22 cellular contexts compared by ENCODE assay signal in the genomic region with DNA sequence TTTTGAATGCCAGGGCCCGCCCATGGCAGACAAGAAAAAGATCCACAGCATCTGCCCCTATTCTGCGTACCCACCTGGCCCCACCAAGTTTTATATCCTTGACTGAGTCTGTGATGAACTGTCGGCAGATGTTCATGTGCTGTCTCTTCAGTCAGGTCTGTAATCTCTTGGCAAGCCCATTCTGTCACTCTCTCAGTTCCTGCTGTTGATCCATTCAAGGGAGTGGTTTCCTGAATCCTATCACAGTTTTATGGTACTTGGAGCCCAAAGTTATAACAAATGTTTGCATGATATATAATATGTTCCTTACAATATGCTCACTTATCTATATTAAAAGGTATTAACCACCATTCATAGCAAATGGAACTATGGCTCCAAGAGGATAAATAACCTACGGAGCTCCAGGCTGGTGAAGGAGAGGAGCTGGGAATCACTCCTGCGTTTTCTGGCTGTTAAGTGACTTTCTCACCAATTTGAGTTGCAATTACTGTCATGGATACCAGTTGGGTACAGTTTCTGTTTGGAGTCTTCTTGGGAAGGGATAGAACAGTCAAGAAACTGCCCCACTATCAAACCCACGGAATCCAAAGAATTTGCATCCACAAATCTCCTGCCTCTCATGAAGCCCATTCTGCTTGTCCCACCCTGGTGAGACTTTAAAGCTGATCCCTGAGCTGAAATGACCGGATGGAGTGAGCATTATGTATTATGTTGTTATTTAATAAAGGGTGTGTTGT.
DNase-seq lines count a peak whose midpoint lies in the region.
"Had no signal": no experiment of that assay in that cellular context is flagged by ENCODE, and none has a peak within 500 bp of the region (broad histone marks: within the 10 kb centered on the region; RNA-seq: fewer than 3 reads in every experiment).

No MANE protein-coding gene starts in this region.

- peaks cover 3% of the 10 kb centered on the region for H3K9me3 Mint-ChIP-seq in T-helper 2 cell treated with Interferon-gamma antibody and Interleukin-4, amounts not matched to agents 5 μg/mL and 100 μg/mL, for 36 hours

- H3K36me3 Mint-ChIP-seq in T-helper 2 cell treated with Interferon-gamma antibody and Interleukin-4, amounts not matched to agents 5 μg/mL and 100 μg/mL, for 36 hours (ENCODE audit: low read depth), result peaks cover 2% of the 10 kb centered on the region
- H3K36me3 Mint-ChIP-seq: CD14-positive monocyte had no signal

- no peaks in the 10 kb centered on the region for H3K27me3 Mint-ChIP-seq in T-helper 2 cell treated with Interferon-gamma antibody and Interleukin-4, amounts not matched to agents 5 μg/mL and 100 μg/mL, for 36 hours (ENCODE audit: low read depth)
- H3K27me3 Mint-ChIP-seq: T-cell had no signal

- H3K9me3 ChIP-seq in BLaER1 treated with 17β-estradiol and CSF1 and Interleukin-3, amounts not matched to agents 10 nM and 100 nM (replicated peaks in 1 of 11), result peaks cover 10 to 24% (median 18%) of the 10 kb centered on the region in 11 experiments; a peak in 21 of 22 replicates
- H3K9me3 ChIP-seq: SK-N-SH had no signal

- H3K9ac ChIP-seq in BLaER1 treated with 17β-estradiol and CSF1 and Interleukin-3, amounts not matched to agents 10 nM and 100 nM, result no peak overlapping the region
- H3K9ac ChIP-seq: SK-N-SH had no signal

- H3K27ac Mint-ChIP-seq in T-helper 2 cell treated with Interferon-gamma antibody and Interleukin-4, amounts not matched to agents 5 μg/mL and 100 μg/mL, for 36 hours, result no peak overlapping the region
- H3K27ac Mint-ChIP-seq: CD14-positive monocyte, T-cell had no signal

- H3K27me3 ChIP-seq in BLaER1 treated with 17β-estradiol and CSF1 and Interleukin-3, amounts not matched to agents 10 nM and 100 nM, result peaks cover 0 to 9% (median 0%) of the 10 kb centered on the region in 11 experiments; a peak in 1 of 22 replicates

- peaks cover 33% of the 10 kb centered on the region for H3K4me1 Mint-ChIP-seq in T-helper 2 cell treated with Interferon-gamma antibody and Interleukin-4, amounts not matched to agents 5 μg/mL and 100 μg/mL, for 36 hours (ENCODE audit: low read depth)

- DNase-seq in NCI-H2171 (lab: John Stamatoyannopoulos, UW) (peak; percentile 31), astrocyte of the hippocampus (ENCODE audit: low read depth, low spot score) (peak; percentile 38), myocyte (ENCODE audit: low read depth) (peak; percentile 61), NOMO-1 treated with dmso at 0.1 percent for 144 hours (lab: John Stamatoyannopoulos, UW; ENCODE audit: unreplicated experiment) (no peak), NCI-H345 treated with DMSO at 0.1 percent for 48 hours (lab: John Stamatoyannopoulos, UW; ENCODE audit: unreplicated experiment) (no peak), DMS114 treated with DMSO at 0.1 percent for 48 hours (lab: John Stamatoyannopoulos, UW; ENCODE audit: unreplicated experiment) (no peak)
- DNase-seq in T-helper 2 cell treated with Interferon-gamma antibody and Interleukin-4, amounts not matched to agents 5 μg/mL and 100 μg/mL, for 36 hours (ENCODE audit: low spot score), result no peak
- DNase-seq: DMS153; GF-D8; HCEC 1CT; NCI-H1105 treated with DMSO at 0.1 percent for 48 hours; NCI-H1694 treated with DMSO at 0.1 percent for 48 hours; NCI-H2227 treated with DMSO at 0.1 percent for 48 hours; NCI-H526 treated with DMSO at 0.1 percent for 48 hours; NK-92 treated with Interleukin-12 subunit alpha and Interleukin-12 subunit beta, amount 100 ng/mL, for 24 hours; OCI-M1; SHP77; SK-N-SH; T-cell had no signal

- H3K4me3 Mint-ChIP-seq in T-helper 2 cell treated with Interferon-gamma antibody and Interleukin-4, amounts not matched to agents 5 μg/mL and 100 μg/mL, for 36 hours, result no peak overlapping the region
- H3K4me3 Mint-ChIP-seq: CD14-positive monocyte, T-cell had no signal

- H3K27ac ChIP-seq in BLaER1 treated with 17β-estradiol and CSF1 and Interleukin-3, amounts not matched to agents 10 nM and 100 nM, result no peak overlapping the region

- no peaks in the 10 kb centered on the region for H3K36me3 ChIP-seq in BLaER1 treated with 17β-estradiol and CSF1 and Interleukin-3, amounts not matched to agents 10 nM and 100 nM

- no peaks in the 10 kb centered on the region for H4K20me1 ChIP-seq in BLaER1 treated with 17β-estradiol and CSF1 and Interleukin-3, amounts not matched to agents 10 nM and 100 nM

- peak overlapping the region in 8 of 11 experiments; percentile 67 to 97 (median 84); a peak in 17 of 22 replicates for H3K4me2 ChIP-seq in BLaER1 treated with 17β-estradiol and CSF1 and Interleukin-3, amounts not matched to agents 10 nM and 100 nM
- H3K4me2 ChIP-seq: SK-N-SH had no signal

- peaks cover 31 to 75% (median 56%) of the 10 kb centered on the region in 10 experiments for H3K4me1 ChIP-seq in BLaER1 treated with 17β-estradiol and CSF1 and Interleukin-3, amounts not matched to agents 10 nM and 100 nM

- no peak overlapping the region for H3K4me3 ChIP-seq in BLaER1 treated with 17β-estradiol and CSF1 and Interleukin-3, amounts not matched to agents 10 nM and 100 nM
- H3K4me3 ChIP-seq: K562 had no signal

Comparison
In these comparisons a context has a peak if more than half of its experiments do, and no peak if none do; other contexts are left out.
1. DNase-seq: peak in NCI-H2171 (single experiment), astrocyte of the hippocampus (single experiment) and myocyte (single experiment); none in NOMO-1 treated with dmso at 0.1 percent for 144 hours (single experiment), T-helper 2 cell treated with Interferon-gamma antibody and Interleukin-4, amounts not matched to agents 5 μg/mL and 100 μg/mL, for 36 hours (single experiment), NCI-H345 treated with DMSO at 0.1 percent for 48 hours (single experiment) and DMS114 treated with DMSO at 0.1 percent for 48 hours (single experiment).